ENCODE assay signal across 23 cellular contexts in genomic region chr17:54466875-54467274, GRCh38.
"Had no signal": no experiment of that assay in that cellular context is flagged by ENCODE, and none has a peak within 500 bp of the region (broad histone marks: within the 10 kb centered on the region; RNA-seq: fewer than 3 reads in every experiment).

No MANE protein-coding gene starts in this region.

- H3K4me1 Mint-ChIP-seq: mesothelial cell of epicardium, naive B cell had no signal

- H3K36me3 Mint-ChIP-seq: mesothelial cell of epicardium, naive B cell had no signal

- H3K4me3 Mint-ChIP-seq: mesothelial cell of epicardium, naive B cell had no signal

- H3K4me1 ChIP-seq: esophagus muscularis mucosa, foreskin keratinocyte, gastrocnemius medialis, heart right ventricle, left lung, lower lobe of right lung had no signal

- H3K27me3 Mint-ChIP-seq: naive B cell had no signal

- H3K27ac Mint-ChIP-seq: mesothelial cell of epicardium, naive B cell had no signal

- H3K4me3 ChIP-seq: coronary artery, dorsolateral prefrontal cortex, esophagus muscularis mucosa, gastrocnemius medialis, heart right ventricle, left lung, lower lobe of right lung, mucosa of descending colon had no signal

- H3K27me3 ChIP-seq: dorsolateral prefrontal cortex, esophagus muscularis mucosa, foreskin keratinocyte, gastrocnemius medialis, heart right ventricle, left lung had no signal

- DNase-seq: dermis blood vessel endothelial cell; dorsolateral prefrontal cortex; effector CD4-positive, alpha-beta T cell; effector memory CD4-positive, alpha-beta T cell; foreskin keratinocyte; gastrocnemius medialis; glutamatergic neuron; head of caudate nucleus; heart right ventricle; hippocampal formation; left cardiac atrium; left lung; left ventricle myocardium superior; lower lobe of right lung; mesenchymal stem cell; mucosa of descending colon; naive B cell had no signal

- FAIRE-seq: endothelial cell of umbilical vein, islet of Langerhans, keratinocyte had no signal

- H3K36me3 ChIP-seq: esophagus muscularis mucosa, gastrocnemius medialis, heart right ventricle, left lung, lower lobe of right lung had no signal

- H3K27ac ChIP-seq: coronary artery, dorsolateral prefrontal cortex, esophagus muscularis mucosa, foreskin keratinocyte, gastrocnemius medialis, heart right ventricle, left lung, lower lobe of right lung had no signal

- H3K9me3 ChIP-seq: esophagus muscularis mucosa, gastrocnemius medialis, lower lobe of right lung had no signal

- ATAC-seq: foreskin keratinocyte, gastrocnemius medialis, heart right ventricle, left cardiac atrium, left lung, left ventricle myocardium superior, lower lobe of right lung, mucosa of descending colon had no signal
